In the genomic region with DNA sequence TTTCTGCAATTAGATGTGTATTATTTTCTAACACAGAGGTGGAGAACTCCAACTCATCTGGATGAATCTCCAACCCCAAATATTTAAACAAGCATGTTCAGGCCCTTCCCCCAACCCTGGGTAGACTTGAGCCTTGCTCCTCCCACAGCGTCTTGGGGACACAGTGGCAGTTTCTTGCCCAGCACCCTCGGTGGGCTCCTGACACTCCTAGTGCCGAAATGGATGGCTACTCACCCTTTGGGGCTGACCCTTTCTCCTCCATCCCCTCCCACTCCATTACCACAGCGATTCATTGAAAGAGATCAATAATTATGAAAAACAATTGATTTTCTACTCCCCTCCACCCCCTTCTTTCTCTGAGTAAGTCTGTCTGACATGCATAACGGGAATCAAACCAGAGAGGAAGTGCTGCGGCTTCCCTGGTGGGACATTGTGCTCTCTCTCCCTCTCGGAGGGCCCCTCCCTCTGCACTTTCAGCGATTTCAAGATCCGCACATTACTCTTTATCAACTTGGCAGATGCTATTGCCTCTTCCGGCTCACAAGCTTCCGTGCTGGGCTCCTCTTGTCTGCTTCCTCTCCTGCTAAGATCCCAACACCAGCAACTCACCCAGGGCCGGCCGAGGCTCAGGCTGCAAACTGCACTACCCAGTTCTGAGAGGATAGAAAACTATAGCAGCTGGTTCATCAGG, we compare ENCODE assay signal across 8 cellular contexts.
DNase-seq lines count a peak whose midpoint lies in the region; ATAC-seq lines count a peak whose summit lies in the region.

No MANE protein-coding gene starts in this region.

- ATAC-seq in HG03095 (IDR thresholded peaks at IDR 0.05; ENCODE audit: unreplicated experiment) = no peak

- DNase-seq in GM19238 (ENCODE audit: insufficient read length, low spot score) (peak; percentile 19), OCI-M1 (lab: John Stamatoyannopoulos, UW) (peak; percentile 83), amniotic epithelial cell (ENCODE audit: low read depth) (peak; percentile 63), left kidney (ENCODE audit: low read depth, low spot score) (peak; percentile 58), SHP77 treated with DMSO at 0.1 percent for 48 hours (lab: John Stamatoyannopoulos, UW) (no peak), LoVo (ENCODE audit: low spot score) (no peak)
- peak; percentile 5 for DNase-seq in stimulated activated CD8-positive, alpha-beta memory T cell treated with anti-CD3 and anti-CD28 coated beads, Interleukin-4, amount 100 ng/mL, for 24 hours (ENCODE audit: low read depth)

Comparison
In these comparisons a context has a peak if more than half of its experiments do, and no peak if none do; other contexts are left out.
1. DNase-seq: peak in GM19238 (single experiment), OCI-M1 (single experiment), amniotic epithelial cell (single experiment), left kidney (single experiment) and stimulated activated CD8-positive, alpha-beta memory T cell treated with anti-CD3 and anti-CD28 coated beads, Interleukin-4, amount 100 ng/mL, for 24 hours (single experiment); none in SHP77 treated with DMSO at 0.1 percent for 48 hours (single experiment) and LoVo (single experiment).